In genomic region chr7:41891967-41892755, GRCh38 we compare ENCODE assay signal across 13 cellular contexts.
DNase-seq lines count a peak whose midpoint lies in the region; ATAC-seq and TF ChIP-seq lines count a peak whose summit lies in the region.
"Had no signal": no experiment of that assay in that cellular context is flagged by ENCODE, and none has a peak within 500 bp of the region (broad histone marks: within the 10 kb centered on the region; RNA-seq: fewer than 3 reads in every experiment).

No MANE protein-coding gene starts in this region.

- no peak overlapping the region for H3K27ac ChIP-seq in 22Rv1
- H3K27ac ChIP-seq: SK-N-MC had no signal

- DNase-seq in OCI-M1 (lab: John Stamatoyannopoulos, UW), result peak; percentile 23
- DNase-seq in iPS DF 19.7 (ENCODE audit: low read depth, low spot score), result peak; percentile 25
- DNase-seq in GM19238 (ENCODE audit: insufficient read length, low spot score), result no peak
- DNase-seq in stimulated activated CD8-positive, alpha-beta memory T cell treated with anti-CD3 and anti-CD28 coated beads, Interleukin-4, amount 100 ng/mL, for 48 hours, result no peak
- no peak for DNase-seq in NCI-H128 (lab: John Stamatoyannopoulos, UW; ENCODE audit: unreplicated experiment)
- DNase-seq: activated CD4-positive, alpha-beta T cell treated with anti-CD3 and anti-CD28 coated beads for 4 hours; central memory CD4-positive, alpha-beta T cell; GF-D8; NCI-H524 had no signal

- no peak for ATAC-seq in GM21447 (IDR thresholded peaks at IDR 0.05; ENCODE audit: unreplicated experiment)

- peak; percentile 16; the same call in 1 of the 2 replicates for TF ChIP-seq CTCF in 22Rv1 (IDR thresholded peaks at IDR 0.05)
- peak; percentile 28 for TF ChIP-seq CTCF in GM12874 (IDR thresholded peaks at IDR 0.05; ENCODE audit: insufficient read depth, low read depth, low read length)

Comparison
In these comparisons a context has a peak if more than half of its experiments do, and no peak if none do; other contexts are left out.
1. DNase-seq: peak in OCI-M1 (single experiment) and iPS DF 19.7 (single experiment); none in GM19238 (single experiment), stimulated activated CD8-positive, alpha-beta memory T cell treated with anti-CD3 and anti-CD28 coated beads, Interleukin-4, amount 100 ng/mL, for 48 hours (single experiment) and NCI-H128 (single experiment).